In the genomic region with DNA sequence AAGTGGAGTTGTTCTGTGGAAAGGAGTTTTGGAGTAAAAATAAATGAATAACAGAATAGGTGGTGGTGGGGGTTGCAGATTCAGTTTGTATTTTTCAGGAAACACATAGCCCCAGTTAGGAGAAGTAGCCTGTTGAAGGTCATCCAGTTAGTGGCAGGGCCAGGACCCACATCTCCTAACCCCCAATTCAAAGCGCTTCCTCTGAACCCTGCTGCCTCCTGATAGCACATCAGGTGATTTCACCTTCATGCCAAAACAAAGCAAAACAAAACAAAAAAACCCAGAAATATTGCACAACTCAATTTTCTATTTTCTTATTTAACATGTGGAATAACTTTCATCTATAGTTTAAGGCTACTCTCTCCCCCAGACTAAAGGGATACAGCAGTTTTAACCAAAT, we compare ENCODE assay signal across 1 cellular context.
TF ChIP-seq lines count a peak whose summit lies in the region.

No MANE protein-coding gene starts in this region.

TF ChIP-seq in WTC11, 78 proteins besides CTCF, POLR2A, EP300 and RAD21 (continued from another document):
- TF ChIP-seq, protein P1, sequence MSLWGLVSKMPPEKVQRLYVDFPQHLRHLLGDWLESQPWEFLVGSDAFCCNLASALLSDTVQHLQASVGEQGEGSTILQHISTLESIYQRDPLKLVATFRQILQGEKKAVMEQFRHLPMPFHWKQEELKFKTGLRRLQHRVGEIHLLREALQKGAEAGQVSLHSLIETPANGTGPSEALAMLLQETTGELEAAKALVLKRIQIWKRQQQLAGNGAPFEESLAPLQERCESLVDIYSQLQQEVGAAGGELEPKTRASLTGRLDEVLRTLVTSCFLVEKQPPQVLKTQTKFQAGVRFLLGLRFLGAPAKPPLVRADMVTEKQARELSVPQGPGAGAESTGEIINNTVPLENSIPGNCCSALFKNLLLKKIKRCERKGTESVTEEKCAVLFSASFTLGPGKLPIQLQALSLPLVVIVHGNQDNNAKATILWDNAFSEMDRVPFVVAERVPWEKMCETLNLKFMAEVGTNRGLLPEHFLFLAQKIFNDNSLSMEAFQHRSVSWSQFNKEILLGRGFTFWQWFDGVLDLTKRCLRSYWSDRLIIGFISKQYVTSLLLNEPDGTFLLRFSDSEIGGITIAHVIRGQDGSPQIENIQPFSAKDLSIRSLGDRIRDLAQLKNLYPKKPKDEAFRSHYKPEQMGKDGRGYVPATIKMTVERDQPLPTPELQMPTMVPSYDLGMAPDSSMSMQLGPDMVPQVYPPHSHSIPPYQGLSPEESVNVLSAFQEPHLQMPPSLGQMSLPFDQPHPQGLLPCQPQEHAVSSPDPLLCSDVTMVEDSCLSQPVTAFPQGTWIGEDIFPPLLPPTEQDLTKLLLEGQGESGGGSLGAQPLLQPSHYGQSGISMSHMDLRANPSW (CRISPR knock-in tag; conservative IDR thresholded peaks at IDR 0.05; ENCODE audit: low read depth): no peak
- TF ChIP-seq TEAD1 (CRISPR knock-in tag; IDR thresholded peaks at IDR 0.05): no peak
- TF ChIP-seq SP1 (CRISPR knock-in tag; conservative IDR thresholded peaks at IDR 0.05): no peak
- TF ChIP-seq TCF7 (CRISPR knock-in tag; IDR thresholded peaks at IDR 0.05; ENCODE audit: low read depth): no peak
- no peak for TF ChIP-seq SMAD3 (CRISPR knock-in tag; IDR thresholded peaks at IDR 0.05; ENCODE audit: borderline replicate concordance)
- TF ChIP-seq KAT7 (CRISPR knock-in tag; IDR thresholded peaks at IDR 0.05; ENCODE audit: borderline replicate concordance): no peak
